ENCODE assay signal across 23 cellular contexts in genomic region chr13:98223741-98224140, GRCh38. TPM values are rescaled to one million over a fixed set of nuclear protein-coding genes. Genes with fewer than 3 reads are reported as not detected.
A peak's percentile ranks its signal among the peaks of the same experiment; 100 is the strongest.
DNase-seq lines count a peak whose midpoint lies in the region; ATAC-seq and TF ChIP-seq lines count a peak whose summit lies in the region.
"Had no signal": no experiment of that assay in that cellular context is flagged by ENCODE, and none has a peak within 500 bp of the region (broad histone marks: within the 10 kb centered on the region; RNA-seq: fewer than 3 reads in every experiment).

No MANE protein-coding gene starts in this region.

- DNase-seq in G401 (ENCODE audit: low spot score): peak; percentile 21
- DNase-seq in left kidney (ENCODE audit: low read depth, low spot score): peak; percentile 61
- DNase-seq in prostate gland (ENCODE audit: low spot score): peak; percentile 48
- no peak for DNase-seq in activated CD4-positive, alpha-beta T cell treated with anti-CD3 and anti-CD28 coated beads for 1 hour
- no peak for DNase-seq in Ammon's horn (ENCODE audit: low spot score)
- no peak for DNase-seq in activated T-cell treated with anti-CD3 and anti-CD28 coated beads, Interleukin-2, amount 50 U/mL, for 24 hours
- DNase-seq: ACHN, GF-D8, GOT3, NCI-H146, NCI-H2081 treated with DMSO at 0.1 percent for 48 hours, NCI-H510A, NCI-H774, SHP77 had no signal

- no peaks in the 10 kb centered on the region for H3K27me3 ChIP-seq in prostate gland (replicated peaks; ENCODE audit: insufficient read depth)

- no peak overlapping the region for H3K4me3 ChIP-seq in prostate gland
- H3K4me3 ChIP-seq: SK-N-MC had no signal

- H3K4me1 ChIP-seq in prostate gland (replicated peaks): peaks cover 26% of the 10 kb centered on the region

- no peak overlapping the region for H3K4me3 Mint-ChIP-seq in activated T-cell treated with anti-CD3 and anti-CD28 coated beads, Interleukin-2, amount 50 U/mL, for 24 hours
- H3K4me3 Mint-ChIP-seq: CD14-positive monocyte had no signal

- no peak for ATAC-seq in GM19328 (IDR thresholded peaks at IDR 0.05; ENCODE audit: unreplicated experiment)
- ATAC-seq: HCT116 had no signal

- H3K4me1 Mint-ChIP-seq in activated T-cell treated with anti-CD3 and anti-CD28 coated beads, Interleukin-2, amount 50 U/mL, for 24 hours (ENCODE audit: low read depth): no peaks in the 10 kb centered on the region
- H3K4me1 Mint-ChIP-seq: CD14-positive monocyte had no signal

- no peaks in the 10 kb centered on the region for H3K36me3 Mint-ChIP-seq in activated T-cell treated with anti-CD3 and anti-CD28 coated beads, Interleukin-2, amount 50 U/mL, for 24 hours (ENCODE audit: low read depth)
- H3K36me3 Mint-ChIP-seq: CD14-positive monocyte had no signal

- H3K27me3 Mint-ChIP-seq in activated T-cell treated with anti-CD3 and anti-CD28 coated beads, Interleukin-2, amount 50 U/mL, for 24 hours: peaks cover 9% of the 10 kb centered on the region

- H3K36me3 ChIP-seq in prostate gland: no peaks in the 10 kb centered on the region

- H3K27ac ChIP-seq in VCaP (peak overlapping the region; percentile 100), prostate gland (peak overlapping the region; percentile 74)
- H3K27ac ChIP-seq: KMS-11, SK-N-MC had no signal

- intact Hi-C loops in prostate gland (cut with DNase I): loop anchor here (10.0 kb wide), 1 partner anchor 79 kb away; the partner anchor contains the start of gene FARP1

- H3K9me3 Mint-ChIP-seq in activated T-cell treated with anti-CD3 and anti-CD28 coated beads, Interleukin-2, amount 50 U/mL, for 24 hours: no peaks in the 10 kb centered on the region

- no peak for TF ChIP-seq CTCF in VCaP (conservative IDR thresholded peaks at IDR 0.05)
- TF ChIP-seq CTCF in prostate gland (IDR thresholded peaks at IDR 0.05): no peak

- no peak overlapping the region for H3K27ac Mint-ChIP-seq in activated T-cell treated with anti-CD3 and anti-CD28 coated beads, Interleukin-2, amount 50 U/mL, for 24 hours
- H3K27ac Mint-ChIP-seq: CD14-positive monocyte had no signal

- in situ Hi-C loops in G401 (cut with HindIII; ENCODE audit: low sequenced_read_pairs): no loop called here

- no peaks in the 10 kb centered on the region for H3K9me3 ChIP-seq in prostate gland

- TF ChIP-seq POLR2A in prostate gland (IDR thresholded peaks at IDR 0.05): no peak

RNA-seq across cellular contexts. Expression of gene RNF113B, which starts 46.7 kb away (rescaled TPM):
- total RNA-seq in G401 (2014; rRNA removed; shearing (Covaris generic)): not detected in 2 replicates
- total RNA-seq in prostate gland: 10 to 100 TPM in 1 of 2 donors, not detected in 1; 11.2 TPM
- total RNA-seq: Daoy, M059J, RPMI7951 had no signal

Comparison
In these comparisons a context has a peak if more than half of its experiments do, and no peak if none do; other contexts are left out.
1. DNase-seq: peak in G401 (single experiment), left kidney (single experiment) and prostate gland (single experiment); none in activated CD4-positive, alpha-beta T cell treated with anti-CD3 and anti-CD28 coated beads for 1 hour (single experiment), Ammon's horn (single experiment) and activated T-cell treated with anti-CD3 and anti-CD28 coated beads, Interleukin-2, amount 50 U/mL, for 24 hours (single experiment).